ENCODE assay signal across 11 cellular contexts in genomic region chr3:18153571-18154173, GRCh38.
DNase-seq lines count a peak whose midpoint lies in the region; ATAC-seq, FAIRE-seq and TF ChIP-seq lines count a peak whose summit lies in the region.
"Had no signal": no experiment of that assay in that cellular context is flagged by ENCODE, and none has a peak within 500 bp of the region (broad histone marks: within the 10 kb centered on the region; RNA-seq: fewer than 3 reads in every experiment).

No MANE protein-coding gene starts in this region.

- no peak overlapping the region for H4K91ac ChIP-seq in H9 (ENCODE audit: insufficient read length, low read depth, low read length)

- no peaks in the 10 kb centered on the region for H3K36me3 Mint-ChIP-seq in H9 (ENCODE audit: insufficient read depth in 1 of 3, low read depth in 3 of 3)
- no peaks in the 10 kb centered on the region for H3K36me3 Mint-ChIP-seq in activated CD4-positive, alpha-beta memory T cell treated with anti-CD3 and anti-CD28 coated beads for 36 hours
- H3K36me3 Mint-ChIP-seq: stimulated activated effector memory CD8-positive, alpha-beta T cell treated with anti-CD3 and anti-CD28 coated beads, Interleukin-12 subunit alpha, Interleukin-12 subunit beta, amount 100 ng/mL, for 72 hours had no signal

- H3K23me2 ChIP-seq in H9 (ENCODE audit: insufficient read length, low read depth, low read length, poor library complexity, severe bottlenecking): no peaks in the 10 kb centered on the region

- CTCF ChIA-PET in activated CD4-positive, alpha-beta memory T cell treated with anti-CD3 and anti-CD28 coated beads for 36 hours (lab: Charles Lee): no interaction called here

- H3K23ac ChIP-seq in H9 (ENCODE audit: insufficient read length, low read depth, low read length): no peak overlapping the region

- no peaks in the 10 kb centered on the region for H3K9me3 Mint-ChIP-seq in H9
- H3K9me3 Mint-ChIP-seq in activated CD4-positive, alpha-beta memory T cell treated with anti-CD3 and anti-CD28 coated beads for 36 hours: no peaks in the 10 kb centered on the region
- H3K9me3 Mint-ChIP-seq: stimulated activated effector memory CD8-positive, alpha-beta T cell treated with anti-CD3 and anti-CD28 coated beads, Interleukin-12 subunit alpha, Interleukin-12 subunit beta, amount 100 ng/mL, for 72 hours had no signal

- peak overlapping the region in 2 of 3 experiments; percentile 4 to 8; a peak in 1 of 7 replicates for H3K27ac Mint-ChIP-seq in H9
- no peak overlapping the region for H3K27ac Mint-ChIP-seq in activated CD4-positive, alpha-beta memory T cell treated with anti-CD3 and anti-CD28 coated beads for 36 hours
- H3K27ac Mint-ChIP-seq: stimulated activated effector memory CD8-positive, alpha-beta T cell treated with anti-CD3 and anti-CD28 coated beads, Interleukin-12 subunit alpha, Interleukin-12 subunit beta, amount 100 ng/mL, for 72 hours had no signal

- TF ChIP-seq POLR2A in erythroblast (IDR thresholded peaks at IDR 0.05; ENCODE audit: low read length) (no peak), GM12891 (IDR thresholded peaks at IDR 0.05; ENCODE audit: low read depth, low read length) (no peak)

- no peak overlapping the region for H2BK15ac ChIP-seq in H9 (ENCODE audit: low read depth, low read length)

- H2BK12ac ChIP-seq in H9 (ENCODE audit: insufficient read length, low read depth, low read length): no peak overlapping the region

- H2BK20ac ChIP-seq in H9 (ENCODE audit: low read depth, low read length, poor library complexity, severe bottlenecking): no peak overlapping the region

- H4K8ac ChIP-seq in H9 (replicated peaks; ENCODE audit: insufficient read length, low read depth, low read length): no peak overlapping the region

- no peak for FAIRE-seq in GM12891 (lab: Jason Lieb, UNC)

- no peak overlapping the region for H2BK120ac ChIP-seq in H9 (ENCODE audit: low read depth, low read length, poor library complexity, severe bottlenecking)

- no peaks in the 10 kb centered on the region for H3K79me1 ChIP-seq in H9 (ENCODE audit: insufficient read depth, low read depth, low read length, poor library complexity, severe bottlenecking)

- no peak overlapping the region for H3T11ph ChIP-seq in H9 (ENCODE audit: low read length)

- H3K4me2 ChIP-seq in H9 (ENCODE audit: insufficient read depth, insufficient read length, low read length): no peak overlapping the region

- H3K79me2 ChIP-seq in H9 (ENCODE audit: insufficient read depth, low read length): no peaks in the 10 kb centered on the region; the same call in 1 of the 2 replicates

- H3K9ac ChIP-seq in H9 (ENCODE audit: extremely low read depth, insufficient read length, low read length): no peak overlapping the region

- H3K14ac ChIP-seq in H9 (ENCODE audit: insufficient read depth, low read length): no peak overlapping the region

- no peak overlapping the region for H4K5ac ChIP-seq in H9 (ENCODE audit: insufficient read length, low read depth, low read length)

- no peak overlapping the region for H2AK5ac ChIP-seq in H9 (ENCODE audit: insufficient read length, low read length)

- DNase-seq in A172 (ENCODE audit: low spot score) (peak; percentile 53), H9 (no peak), RPMI7951 (ENCODE audit: low read depth) (peak; percentile 78), foreskin keratinocyte (peak; percentile 53 to 74), DMS153 treated with DMSO at 0.1 percent for 48 hours (lab: John Stamatoyannopoulos, UW; ENCODE audit: unreplicated experiment) (no peak), erythroblast (lab: John Stamatoyannopoulos, UW) (no peak), GM12891 (ENCODE audit: insufficient read length, low spot score) (no peak)
- no peak for DNase-seq in activated CD4-positive, alpha-beta memory T cell treated with anti-CD3 and anti-CD28 coated beads for 36 hours
- DNase-seq: BE2C had no signal

- no peaks in the 10 kb centered on the region for H3K27me3 Mint-ChIP-seq in H9 (ENCODE audit: low read depth)
- H3K27me3 Mint-ChIP-seq in activated CD4-positive, alpha-beta memory T cell treated with anti-CD3 and anti-CD28 coated beads for 36 hours: peaks cover 4% of the 10 kb centered on the region

- H3K4me1 ChIP-seq in H9 (ENCODE audit: insufficient read depth, low read length) (peaks cover 4% of the 10 kb centered on the region; the same call in 1 of the 2 replicates), foreskin keratinocyte (peaks cover 5% of the 10 kb centered on the region)
- H3K4me1 ChIP-seq: BE2C had no signal

- TF ChIP-seq CTCF in H9 (conservative IDR thresholded peaks at IDR 0.05) (0 out of 3 replicates have a peak, but pooled peaks have one; percentile 9), foreskin keratinocyte (conservative IDR thresholded peaks at IDR 0.05) (no peak)

- POLR2A ChIA-PET in activated CD4-positive, alpha-beta memory T cell treated with anti-CD3 and anti-CD28 coated beads for 36 hours (lab: Charles Lee): interaction anchor here (0.6 kb wide), 1 partner anchor 1105 kb away, joined by 3 read pairs; no protein-coding TSS in a partner anchor

- H3K27me3 ChIP-seq in H9 (ENCODE audit: insufficient read depth, low read length): no peaks in the 10 kb centered on the region
- no peaks in the 10 kb centered on the region for H3K27me3 ChIP-seq in foreskin keratinocyte
- H3K27me3 ChIP-seq: BE2C had no signal

- peak; percentile 92 for ATAC-seq in foreskin keratinocyte
- ATAC-seq: stimulated activated effector memory CD8-positive, alpha-beta T cell treated with anti-CD3 and anti-CD28 coated beads, Interleukin-12 subunit alpha, Interleukin-12 subunit beta, amount 100 ng/mL, for 72 hours had no signal

- H3K4me1 Mint-ChIP-seq in H9: peaks cover 17 to 26% of the 10 kb centered on the region in 2 experiments
- no peaks in the 10 kb centered on the region for H3K4me1 Mint-ChIP-seq in activated CD4-positive, alpha-beta memory T cell treated with anti-CD3 and anti-CD28 coated beads for 36 hours (ENCODE audit: low read depth)
- H3K4me1 Mint-ChIP-seq: stimulated activated effector memory CD8-positive, alpha-beta T cell treated with anti-CD3 and anti-CD28 coated beads, Interleukin-12 subunit alpha, Interleukin-12 subunit beta, amount 100 ng/mL, for 72 hours had no signal

- no peak overlapping the region for H3K56ac ChIP-seq in H9 (ENCODE audit: insufficient read length, low read depth, low read length)

- intact Hi-C loops in activated CD4-positive, alpha-beta memory T cell treated with anti-CD3 and anti-CD28 coated beads for 36 hours (cut with micrococcal nuclease): no loop called here

- no peaks in the 10 kb centered on the region for H4K20me1 ChIP-seq in H9 (ENCODE audit: control insufficient read depth, insufficient read depth, insufficient read length)

- H2AFZ ChIP-seq in H9 (ENCODE audit: low read length): no peak overlapping the region

- H3K27ac ChIP-seq in H9 (ENCODE audit: insufficient read length, low read depth, low read length) (no peak overlapping the region), foreskin keratinocyte (no peak overlapping the region)
- H3K27ac ChIP-seq: VCaP had no signal

- no peak overlapping the region for H3K4me3 Mint-ChIP-seq in H9
- no peak overlapping the region for H3K4me3 Mint-ChIP-seq in activated CD4-positive, alpha-beta memory T cell treated with anti-CD3 and anti-CD28 coated beads for 36 hours
- H3K4me3 Mint-ChIP-seq: stimulated activated effector memory CD8-positive, alpha-beta T cell treated with anti-CD3 and anti-CD28 coated beads, Interleukin-12 subunit alpha, Interleukin-12 subunit beta, amount 100 ng/mL, for 72 hours had no signal

- H3K18ac ChIP-seq in H9 (ENCODE audit: insufficient read length, low read depth, low read length): no peak overlapping the region

- no peaks in the 10 kb centered on the region for H3K9me3 ChIP-seq in H9 (ENCODE audit: control insufficient read depth, low read depth, low read length)
- H3K9me3 ChIP-seq: BE2C had no signal

- H2BK5ac ChIP-seq in H9 (ENCODE audit: insufficient read length, low read length): no peak overlapping the region

- no peak overlapping the region for H3K4ac ChIP-seq in H9 (ENCODE audit: low read depth, low read length)

- WGBS in H9 (ENCODE audit: extremely low coverage, insufficient read length, low lambda C conversion rate): no CpG with 5 or more reads among the region's 3 CpGs

TF ChIP-seq in GM12891, 5 proteins besides CTCF, POLR2A, EP300 and RAD21:
- TF ChIP-seq TAF1 (IDR thresholded peaks at IDR 0.05; ENCODE audit: low read depth, low read length) (no peak), POLR2AphosphoS5 (IDR thresholded peaks at IDR 0.05; ENCODE audit: low read depth, low read length) (no peak), SPI1 (IDR thresholded peaks at IDR 0.05; ENCODE audit: low read depth, low read length) (no peak), PAX5 (IDR thresholded peaks at IDR 0.05; ENCODE audit: insufficient read depth, low read length, severe bottlenecking) (no peak), POU2F2 (IDR thresholded peaks at IDR 0.05; ENCODE audit: low read depth, low read length) (no peak)

Comparison
In these comparisons a context has a peak if more than half of its experiments do, and no peak if none do; other contexts are left out.
1. DNase-seq: peak in A172 (single experiment), RPMI7951 (single experiment) and foreskin keratinocyte (2 of 2); none in H9 (single experiment), DMS153 treated with DMSO at 0.1 percent for 48 hours (single experiment), erythroblast (0 of 2), activated CD4-positive, alpha-beta memory T cell treated with anti-CD3 and anti-CD28 coated beads for 36 hours (single experiment) and GM12891 (single experiment).